Comparison of ENCODE assay signal across 8 cellular contexts in the genomic region with DNA sequence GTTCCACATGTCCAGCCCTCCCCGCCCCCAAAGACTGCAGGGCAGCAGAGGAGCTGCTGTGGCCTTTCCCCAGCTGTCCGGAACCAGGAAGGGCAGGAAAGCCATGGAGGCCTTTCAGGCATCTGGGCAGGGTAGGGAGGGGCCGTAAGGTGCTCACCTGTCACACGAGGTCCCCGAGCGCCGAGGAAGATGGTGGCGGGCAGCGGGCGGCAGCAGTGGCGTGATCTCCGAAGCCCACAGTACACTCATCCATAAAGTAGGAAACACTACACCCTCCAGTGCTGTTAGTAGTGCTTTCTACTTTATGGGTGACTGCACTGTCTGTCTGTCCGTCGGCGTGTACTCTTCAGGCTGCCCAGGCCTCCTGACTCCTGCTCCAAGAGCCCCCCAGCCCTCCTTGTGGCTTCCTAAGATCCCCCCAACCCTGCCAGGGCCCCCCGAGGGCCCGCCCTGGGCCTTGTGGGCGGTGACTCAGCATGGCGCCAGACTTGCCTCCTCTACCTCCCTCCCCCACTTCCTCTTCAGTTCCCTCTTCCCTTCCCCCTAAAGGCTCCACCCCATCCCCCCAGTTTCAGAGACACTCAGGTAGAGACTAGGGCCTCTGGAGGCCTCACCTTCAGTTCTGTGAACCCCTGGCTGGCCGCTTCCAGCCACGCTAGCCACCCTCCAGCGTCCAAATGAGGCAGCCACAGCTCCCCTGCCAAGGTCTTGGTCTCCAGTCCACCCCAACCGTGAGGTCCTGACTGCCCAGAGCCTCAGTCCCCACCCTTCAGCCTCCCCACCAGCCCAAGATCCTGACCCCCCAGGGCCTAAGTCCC.
A peak's percentile ranks its signal among the peaks of the same experiment; 100 is the strongest.
DNase-seq lines count a peak whose midpoint lies in the region; ATAC-seq and TF ChIP-seq lines count a peak whose summit lies in the region.

No MANE protein-coding gene starts in this region.

- intact Hi-C loops in tibial artery (cut with DNase I; ENCODE audit: low total_unique reads), result no loop called here

- peak overlapping the region in 1 of 2 donors; percentile 3 for H3K27ac ChIP-seq in tibial artery

- H3K4me1 ChIP-seq in mucosa of stomach (ENCODE audit: control insufficient read depth, insufficient read depth, low read length) (peaks cover 13% of the 10 kb centered on the region), tibial artery (peaks cover 0 to 8% (median 0%) of the 10 kb centered on the region in 4 donors)

- H3K36me3 ChIP-seq in mucosa of stomach (ENCODE audit: control insufficient read depth, insufficient read depth, low read length) (no peaks in the 10 kb centered on the region), tibial artery (no peaks in the 10 kb centered on the region)

- DNase-seq in CMK (ENCODE audit: low read depth), result peak; percentile 97
- DNase-seq in T follicular helper cell (ENCODE audit: low read depth), result peak; percentile 57
- peak; percentile 76 for DNase-seq in activated naive CD8-positive, alpha-beta T cell treated with anti-CD3 and anti-CD28 coated beads, Interleukin-2, amount 50 U/mL, for 24 hours
- DNase-seq in tibial artery, result no peak
- no peak for DNase-seq in NCI-H524 (lab: John Stamatoyannopoulos, UW)
- no peak for DNase-seq in NCI-H774 (lab: John Stamatoyannopoulos, UW)

- H3K4me1 Mint-ChIP-seq in activated naive CD8-positive, alpha-beta T cell treated with anti-CD3 and anti-CD28 coated beads, Interleukin-2, amount 50 U/mL, for 24 hours, result peaks cover 76% of the 10 kb centered on the region

- H3K27me3 ChIP-seq in mucosa of stomach (ENCODE audit: control insufficient read depth, insufficient read depth, low read length) (peaks cover 3% of the 10 kb centered on the region), tibial artery (peaks cover 0 to 48% of the 10 kb centered on the region in 2 donors)

- peak overlapping the region; percentile 52 for H3K9ac ChIP-seq in mucosa of stomach (ENCODE audit: low read length)

- H3K36me3 Mint-ChIP-seq in activated naive CD8-positive, alpha-beta T cell treated with anti-CD3 and anti-CD28 coated beads, Interleukin-2, amount 50 U/mL, for 24 hours (ENCODE audit: low read depth), result peaks cover 44% of the 10 kb centered on the region

- H3K27me3 Mint-ChIP-seq in activated naive CD8-positive, alpha-beta T cell treated with anti-CD3 and anti-CD28 coated beads, Interleukin-2, amount 50 U/mL, for 24 hours, result peaks cover 15% of the 10 kb centered on the region

- no peak overlapping the region for H3K4me3 ChIP-seq in mucosa of stomach (ENCODE audit: low read length)
- peak overlapping the region; percentile 38 to 42 for H3K4me3 ChIP-seq in tibial artery

- H3K4me3 Mint-ChIP-seq in activated naive CD8-positive, alpha-beta T cell treated with anti-CD3 and anti-CD28 coated beads, Interleukin-2, amount 50 U/mL, for 24 hours, result peak overlapping the region; percentile 99

- no peaks in the 10 kb centered on the region for H3K9me3 Mint-ChIP-seq in activated naive CD8-positive, alpha-beta T cell treated with anti-CD3 and anti-CD28 coated beads, Interleukin-2, amount 50 U/mL, for 24 hours

- no peak for ATAC-seq in activated naive CD8-positive, alpha-beta T cell treated with anti-CD3 and anti-CD28 coated beads, Interleukin-2, amount 50 U/mL, for 24 hours
- ATAC-seq in HG02759 (IDR thresholded peaks at IDR 0.05; ENCODE audit: unreplicated experiment), result no peak

- H3K9me3 ChIP-seq in mucosa of stomach (ENCODE audit: control insufficient read depth, low read length), result no peaks in the 10 kb centered on the region
- H3K9me3 ChIP-seq in tibial artery, result no peaks in the 10 kb centered on the region

- H3K27ac Mint-ChIP-seq in activated naive CD8-positive, alpha-beta T cell treated with anti-CD3 and anti-CD28 coated beads, Interleukin-2, amount 50 U/mL, for 24 hours, result peak overlapping the region; percentile 98

- no peak for TF ChIP-seq CTCF in tibial artery (IDR thresholded peaks at IDR 0.05)

Comparison
In these comparisons a context has a peak if more than half of its experiments do, and no peak if none do; other contexts are left out.
1. DNase-seq: peak in CMK (single experiment), T follicular helper cell (single experiment) and activated naive CD8-positive, alpha-beta T cell treated with anti-CD3 and anti-CD28 coated beads, Interleukin-2, amount 50 U/mL, for 24 hours (single experiment); none in tibial artery (0 of 2), NCI-H524 (0 of 2) and NCI-H774 (single experiment).